In the genomic region with DNA sequence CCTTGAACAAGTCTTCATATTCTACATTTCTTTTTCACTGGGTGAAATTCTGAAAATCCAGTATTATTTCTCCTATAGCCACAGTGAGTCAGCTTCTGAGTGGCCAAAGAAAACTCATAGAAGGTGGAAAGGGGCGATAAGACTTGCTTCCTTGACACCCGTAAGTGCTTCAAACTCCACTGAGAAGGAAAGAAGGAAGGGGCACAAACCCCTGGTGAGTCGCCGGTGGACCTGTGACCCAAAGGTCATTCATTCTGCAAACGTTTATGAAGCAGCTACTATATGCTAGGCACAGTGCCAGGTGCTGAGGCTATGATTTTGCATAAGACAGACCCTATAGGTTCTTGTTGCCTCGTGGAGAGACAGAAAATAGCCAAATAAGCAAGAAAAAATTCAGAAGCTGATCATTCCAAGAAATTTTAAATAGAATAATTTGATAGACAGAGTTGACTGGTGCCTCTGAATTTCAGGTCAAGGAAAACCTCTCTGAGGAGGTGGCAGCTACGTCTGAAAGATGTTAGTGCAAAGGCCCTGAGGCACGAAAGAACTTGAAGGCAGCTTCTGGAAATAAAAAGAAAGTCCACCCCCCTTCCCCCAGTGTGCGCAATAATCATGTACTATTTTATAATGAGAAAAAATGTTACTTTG, we compare ENCODE assay signal across 1 cellular context.
A peak's percentile ranks its signal among the peaks of the same experiment; 100 is the strongest.
TF ChIP-seq lines count a peak whose summit lies in the region.

No MANE protein-coding gene starts in this region.

TF ChIP-seq in K562, 482 proteins besides CTCF, POLR2A, EP300 and RAD21 (continued from another document and continues in another):
- TF ChIP-seq, protein P1, sequence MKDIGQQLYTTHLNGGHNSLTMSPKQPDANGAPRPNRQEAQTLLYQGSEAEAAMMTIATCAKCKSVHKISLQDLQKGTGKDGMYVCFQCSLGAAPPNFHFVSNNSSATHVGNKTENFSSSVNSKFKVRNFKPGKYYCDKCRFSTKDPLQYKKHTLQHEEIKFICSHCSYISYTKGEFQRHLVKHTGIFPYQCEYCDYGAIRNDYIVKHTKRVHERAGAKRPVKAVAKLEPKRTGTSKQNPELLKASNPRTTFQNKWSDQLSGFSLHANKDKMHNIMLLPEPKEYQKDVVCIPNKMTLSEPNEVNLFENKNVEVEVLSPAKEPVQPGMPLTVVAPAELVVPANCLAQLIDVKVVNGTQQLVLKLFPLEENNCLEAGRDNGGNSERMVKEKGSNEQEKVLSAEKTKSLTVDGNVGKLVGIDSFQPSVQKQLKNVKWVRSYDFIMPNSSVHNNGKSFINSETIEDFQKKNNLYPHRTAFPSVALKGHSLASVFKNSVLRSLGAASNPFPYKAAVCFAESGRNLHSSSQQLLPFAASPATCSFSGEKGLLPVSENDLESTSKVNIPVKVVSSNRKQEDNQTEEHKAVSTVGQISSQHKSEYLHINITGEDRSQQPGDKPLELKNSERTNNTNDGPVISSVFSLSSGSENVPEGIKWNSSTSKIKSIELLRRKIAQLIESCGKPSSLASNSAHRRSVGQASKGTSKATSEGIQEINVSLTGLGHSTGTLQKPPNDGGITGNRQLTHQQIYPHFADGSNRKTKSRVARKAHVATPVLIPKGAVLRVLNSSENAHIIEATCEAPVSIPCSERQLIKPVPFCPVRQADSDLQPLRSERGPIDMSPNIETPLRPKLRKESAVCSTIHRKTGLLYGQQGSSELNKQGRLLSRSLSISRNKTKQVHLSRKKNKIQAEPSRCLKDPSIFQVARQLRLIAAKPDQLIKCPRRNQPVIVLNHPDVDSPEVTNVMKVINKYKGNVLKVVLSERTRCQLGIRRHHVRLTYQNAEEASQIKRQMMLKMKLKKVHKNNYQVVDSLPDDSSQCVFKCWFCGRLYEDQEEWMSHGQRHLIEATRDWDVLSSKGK (CRISPR knock-in tag; IDR thresholded peaks at IDR 0.05): no peak
- TF ChIP-seq ZNF175 (CRISPR knock-in tag; IDR thresholded peaks at IDR 0.05; ENCODE audit: low read depth) (no peak), IRF2 (CRISPR knock-in tag; IDR thresholded peaks at IDR 0.05) (no peak), ZNF79 (CRISPR knock-in tag; IDR thresholded peaks at IDR 0.05; ENCODE audit: low read depth) (no peak), TAL1 (IDR thresholded peaks at IDR 0.05) (peak; percentile 69), YBX1 (IDR thresholded peaks at IDR 0.05) (no peak), PTTG1 (tag; IDR thresholded peaks at IDR 0.05; ENCODE audit: low read depth) (no peak), RAD51 (IDR thresholded peaks at IDR 0.05; ENCODE audit: borderline replicate concordance, low read depth) (no peak), NCOA2 (IDR thresholded peaks at IDR 0.05; ENCODE audit: partially characterized antibody in 2 of 2) (no peak), TEAD2 (tag; IDR thresholded peaks at IDR 0.05) (no peak), ZNF589 (CRISPR knock-in tag; IDR thresholded peaks at IDR 0.05; ENCODE audit: low read depth) (no peak), CBX5 (IDR thresholded peaks at IDR 0.05; ENCODE audit: borderline replicate concordance, low read depth) (no peak), ZNF133 (CRISPR knock-in tag; IDR thresholded peaks at IDR 0.05) (no peak), ZNF445 (CRISPR knock-in tag; IDR thresholded peaks at IDR 0.05; ENCODE audit: low read depth) (0 out of 2 replicates have a peak, but pooled peaks have one; percentile 24), MECOM (CRISPR knock-in tag; IDR thresholded peaks at IDR 0.05) (no peak), SPI1 (IDR thresholded peaks at IDR 0.05; ENCODE audit: borderline replicate concordance, low read depth, low read length) (peak; percentile 74; the same call in 1 of the 2 replicates), TOE1 (IDR thresholded peaks at IDR 0.05; ENCODE audit: borderline replicate concordance) (no peak), TOE1 (CRISPR knock-in tag; IDR thresholded peaks at IDR 0.05; ENCODE audit: borderline replicate concordance, low read depth) (no peak), TAF1 (IDR thresholded peaks at IDR 0.05; ENCODE audit: control insufficient read depth, extremely low read depth, insufficient read depth, low read length, severe bottlenecking) (no peak), SAFB (IDR thresholded peaks at IDR 0.05; ENCODE audit: borderline replicate concordance, low read depth, low read length) (no peak), CBX2 (IDR thresholded peaks at IDR 0.05; ENCODE audit: insufficient read depth, low read length, poor library complexity, severe bottlenecking) (no peak), NONO (IDR thresholded peaks at IDR 0.05; ENCODE audit: low read depth in 2 of 2, low read length in 1 of 2) (no peak), ZNF217 (CRISPR knock-in tag; IDR thresholded peaks at IDR 0.05) (no peak), ZZZ3 (IDR thresholded peaks at IDR 0.05) (no peak), SMAD1 (IDR thresholded peaks at IDR 0.05; ENCODE audit: low read depth, low read length, partially characterized antibody) (no peak), PHTF2 (CRISPR knock-in tag; IDR thresholded peaks at IDR 0.05) (no peak), BMI1 (IDR thresholded peaks at IDR 0.05; ENCODE audit: low read length) (no peak)
- TF ChIP-seq, protein P2, sequence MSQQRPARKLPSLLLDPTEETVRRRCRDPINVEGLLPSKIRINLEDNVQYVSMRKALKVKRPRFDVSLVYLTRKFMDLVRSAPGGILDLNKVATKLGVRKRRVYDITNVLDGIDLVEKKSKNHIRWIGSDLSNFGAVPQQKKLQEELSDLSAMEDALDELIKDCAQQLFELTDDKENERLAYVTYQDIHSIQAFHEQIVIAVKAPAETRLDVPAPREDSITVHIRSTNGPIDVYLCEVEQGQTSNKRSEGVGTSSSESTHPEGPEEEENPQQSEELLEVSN (IDR thresholded peaks at IDR 0.05; ENCODE audit: borderline replicate concordance in 1 of 2, extremely low read depth in 1 of 2, insufficient read depth in 1 of 2, insufficient read length in 1 of 2, low read depth in 1 of 2, low read length in 1 of 2, poor library complexity in 1 of 2, severe bottlenecking in 1 of 2): no peak
- TF ChIP-seq, protein P3, sequence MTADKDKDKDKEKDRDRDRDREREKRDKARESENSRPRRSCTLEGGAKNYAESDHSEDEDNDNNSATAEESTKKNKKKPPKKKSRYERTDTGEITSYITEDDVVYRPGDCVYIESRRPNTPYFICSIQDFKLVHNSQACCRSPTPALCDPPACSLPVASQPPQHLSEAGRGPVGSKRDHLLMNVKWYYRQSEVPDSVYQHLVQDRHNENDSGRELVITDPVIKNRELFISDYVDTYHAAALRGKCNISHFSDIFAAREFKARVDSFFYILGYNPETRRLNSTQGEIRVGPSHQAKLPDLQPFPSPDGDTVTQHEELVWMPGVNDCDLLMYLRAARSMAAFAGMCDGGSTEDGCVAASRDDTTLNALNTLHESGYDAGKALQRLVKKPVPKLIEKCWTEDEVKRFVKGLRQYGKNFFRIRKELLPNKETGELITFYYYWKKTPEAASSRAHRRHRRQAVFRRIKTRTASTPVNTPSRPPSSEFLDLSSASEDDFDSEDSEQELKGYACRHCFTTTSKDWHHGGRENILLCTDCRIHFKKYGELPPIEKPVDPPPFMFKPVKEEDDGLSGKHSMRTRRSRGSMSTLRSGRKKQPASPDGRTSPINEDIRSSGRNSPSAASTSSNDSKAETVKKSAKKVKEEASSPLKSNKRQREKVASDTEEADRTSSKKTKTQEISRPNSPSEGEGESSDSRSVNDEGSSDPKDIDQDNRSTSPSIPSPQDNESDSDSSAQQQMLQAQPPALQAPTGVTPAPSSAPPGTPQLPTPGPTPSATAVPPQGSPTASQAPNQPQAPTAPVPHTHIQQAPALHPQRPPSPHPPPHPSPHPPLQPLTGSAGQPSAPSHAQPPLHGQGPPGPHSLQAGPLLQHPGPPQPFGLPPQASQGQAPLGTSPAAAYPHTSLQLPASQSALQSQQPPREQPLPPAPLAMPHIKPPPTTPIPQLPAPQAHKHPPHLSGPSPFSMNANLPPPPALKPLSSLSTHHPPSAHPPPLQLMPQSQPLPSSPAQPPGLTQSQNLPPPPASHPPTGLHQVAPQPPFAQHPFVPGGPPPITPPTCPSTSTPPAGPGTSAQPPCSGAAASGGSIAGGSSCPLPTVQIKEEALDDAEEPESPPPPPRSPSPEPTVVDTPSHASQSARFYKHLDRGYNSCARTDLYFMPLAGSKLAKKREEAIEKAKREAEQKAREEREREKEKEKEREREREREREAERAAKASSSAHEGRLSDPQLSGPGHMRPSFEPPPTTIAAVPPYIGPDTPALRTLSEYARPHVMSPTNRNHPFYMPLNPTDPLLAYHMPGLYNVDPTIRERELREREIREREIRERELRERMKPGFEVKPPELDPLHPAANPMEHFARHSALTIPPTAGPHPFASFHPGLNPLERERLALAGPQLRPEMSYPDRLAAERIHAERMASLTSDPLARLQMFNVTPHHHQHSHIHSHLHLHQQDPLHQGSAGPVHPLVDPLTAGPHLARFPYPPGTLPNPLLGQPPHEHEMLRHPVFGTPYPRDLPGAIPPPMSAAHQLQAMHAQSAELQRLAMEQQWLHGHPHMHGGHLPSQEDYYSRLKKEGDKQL (CRISPR knock-in tag; IDR thresholded peaks at IDR 0.05; ENCODE audit: borderline replicate concordance): no peak
- TF ChIP-seq, protein P4, sequence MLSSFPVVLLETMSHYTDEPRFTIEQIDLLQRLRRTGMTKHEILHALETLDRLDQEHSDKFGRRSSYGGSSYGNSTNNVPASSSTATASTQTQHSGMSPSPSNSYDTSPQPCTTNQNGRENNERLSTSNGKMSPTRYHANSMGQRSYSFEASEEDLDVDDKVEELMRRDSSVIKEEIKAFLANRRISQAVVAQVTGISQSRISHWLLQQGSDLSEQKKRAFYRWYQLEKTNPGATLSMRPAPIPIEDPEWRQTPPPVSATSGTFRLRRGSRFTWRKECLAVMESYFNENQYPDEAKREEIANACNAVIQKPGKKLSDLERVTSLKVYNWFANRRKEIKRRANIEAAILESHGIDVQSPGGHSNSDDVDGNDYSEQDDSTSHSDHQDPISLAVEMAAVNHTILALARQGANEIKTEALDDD (IDR thresholded peaks at IDR 0.05): no peak
- TF ChIP-seq, protein P5, sequence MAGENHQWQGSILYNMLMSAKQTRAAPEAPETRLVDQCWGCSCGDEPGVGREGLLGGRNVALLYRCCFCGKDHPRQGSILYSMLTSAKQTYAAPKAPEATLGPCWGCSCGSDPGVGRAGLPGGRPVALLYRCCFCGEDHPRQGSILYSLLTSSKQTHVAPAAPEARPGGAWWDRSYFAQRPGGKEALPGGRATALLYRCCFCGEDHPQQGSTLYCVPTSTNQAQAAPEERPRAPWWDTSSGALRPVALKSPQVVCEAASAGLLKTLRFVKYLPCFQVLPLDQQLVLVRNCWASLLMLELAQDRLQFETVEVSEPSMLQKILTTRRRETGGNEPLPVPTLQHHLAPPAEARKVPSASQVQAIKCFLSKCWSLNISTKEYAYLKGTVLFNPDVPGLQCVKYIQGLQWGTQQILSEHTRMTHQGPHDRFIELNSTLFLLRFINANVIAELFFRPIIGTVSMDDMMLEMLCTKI (IDR thresholded peaks at IDR 0.05; ENCODE audit: partially characterized antibody): no peak
- TF ChIP-seq, protein P6, sequence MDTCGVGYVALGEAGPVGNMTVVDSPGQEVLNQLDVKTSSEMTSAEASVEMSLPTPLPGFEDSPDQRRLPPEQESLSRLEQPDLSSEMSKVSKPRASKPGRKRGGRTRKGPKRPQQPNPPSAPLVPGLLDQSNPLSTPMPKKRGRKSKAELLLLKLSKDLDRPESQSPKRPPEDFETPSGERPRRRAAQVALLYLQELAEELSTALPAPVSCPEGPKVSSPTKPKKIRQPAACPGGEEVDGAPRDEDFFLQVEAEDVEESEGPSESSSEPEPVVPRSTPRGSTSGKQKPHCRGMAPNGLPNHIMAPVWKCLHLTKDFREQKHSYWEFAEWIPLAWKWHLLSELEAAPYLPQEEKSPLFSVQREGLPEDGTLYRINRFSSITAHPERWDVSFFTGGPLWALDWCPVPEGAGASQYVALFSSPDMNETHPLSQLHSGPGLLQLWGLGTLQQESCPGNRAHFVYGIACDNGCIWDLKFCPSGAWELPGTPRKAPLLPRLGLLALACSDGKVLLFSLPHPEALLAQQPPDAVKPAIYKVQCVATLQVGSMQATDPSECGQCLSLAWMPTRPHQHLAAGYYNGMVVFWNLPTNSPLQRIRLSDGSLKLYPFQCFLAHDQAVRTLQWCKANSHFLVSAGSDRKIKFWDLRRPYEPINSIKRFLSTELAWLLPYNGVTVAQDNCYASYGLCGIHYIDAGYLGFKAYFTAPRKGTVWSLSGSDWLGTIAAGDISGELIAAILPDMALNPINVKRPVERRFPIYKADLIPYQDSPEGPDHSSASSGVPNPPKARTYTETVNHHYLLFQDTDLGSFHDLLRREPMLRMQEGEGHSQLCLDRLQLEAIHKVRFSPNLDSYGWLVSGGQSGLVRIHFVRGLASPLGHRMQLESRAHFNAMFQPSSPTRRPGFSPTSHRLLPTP (IDR thresholded peaks at IDR 0.05; ENCODE audit: borderline replicate concordance, extremely low read depth, insufficient read length): no peak
- TF ChIP-seq, protein P7, sequence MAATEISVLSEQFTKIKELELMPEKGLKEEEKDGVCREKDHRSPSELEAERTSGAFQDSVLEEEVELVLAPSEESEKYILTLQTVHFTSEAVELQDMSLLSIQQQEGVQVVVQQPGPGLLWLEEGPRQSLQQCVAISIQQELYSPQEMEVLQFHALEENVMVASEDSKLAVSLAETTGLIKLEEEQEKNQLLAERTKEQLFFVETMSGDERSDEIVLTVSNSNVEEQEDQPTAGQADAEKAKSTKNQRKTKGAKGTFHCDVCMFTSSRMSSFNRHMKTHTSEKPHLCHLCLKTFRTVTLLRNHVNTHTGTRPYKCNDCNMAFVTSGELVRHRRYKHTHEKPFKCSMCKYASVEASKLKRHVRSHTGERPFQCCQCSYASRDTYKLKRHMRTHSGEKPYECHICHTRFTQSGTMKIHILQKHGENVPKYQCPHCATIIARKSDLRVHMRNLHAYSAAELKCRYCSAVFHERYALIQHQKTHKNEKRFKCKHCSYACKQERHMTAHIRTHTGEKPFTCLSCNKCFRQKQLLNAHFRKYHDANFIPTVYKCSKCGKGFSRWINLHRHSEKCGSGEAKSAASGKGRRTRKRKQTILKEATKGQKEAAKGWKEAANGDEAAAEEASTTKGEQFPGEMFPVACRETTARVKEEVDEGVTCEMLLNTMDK (IDR thresholded peaks at IDR 0.05; ENCODE audit: borderline replicate concordance, insufficient read depth, low read depth, low read length, poor library complexity, severe bottlenecking): no peak
- TF ChIP-seq, protein P8, sequence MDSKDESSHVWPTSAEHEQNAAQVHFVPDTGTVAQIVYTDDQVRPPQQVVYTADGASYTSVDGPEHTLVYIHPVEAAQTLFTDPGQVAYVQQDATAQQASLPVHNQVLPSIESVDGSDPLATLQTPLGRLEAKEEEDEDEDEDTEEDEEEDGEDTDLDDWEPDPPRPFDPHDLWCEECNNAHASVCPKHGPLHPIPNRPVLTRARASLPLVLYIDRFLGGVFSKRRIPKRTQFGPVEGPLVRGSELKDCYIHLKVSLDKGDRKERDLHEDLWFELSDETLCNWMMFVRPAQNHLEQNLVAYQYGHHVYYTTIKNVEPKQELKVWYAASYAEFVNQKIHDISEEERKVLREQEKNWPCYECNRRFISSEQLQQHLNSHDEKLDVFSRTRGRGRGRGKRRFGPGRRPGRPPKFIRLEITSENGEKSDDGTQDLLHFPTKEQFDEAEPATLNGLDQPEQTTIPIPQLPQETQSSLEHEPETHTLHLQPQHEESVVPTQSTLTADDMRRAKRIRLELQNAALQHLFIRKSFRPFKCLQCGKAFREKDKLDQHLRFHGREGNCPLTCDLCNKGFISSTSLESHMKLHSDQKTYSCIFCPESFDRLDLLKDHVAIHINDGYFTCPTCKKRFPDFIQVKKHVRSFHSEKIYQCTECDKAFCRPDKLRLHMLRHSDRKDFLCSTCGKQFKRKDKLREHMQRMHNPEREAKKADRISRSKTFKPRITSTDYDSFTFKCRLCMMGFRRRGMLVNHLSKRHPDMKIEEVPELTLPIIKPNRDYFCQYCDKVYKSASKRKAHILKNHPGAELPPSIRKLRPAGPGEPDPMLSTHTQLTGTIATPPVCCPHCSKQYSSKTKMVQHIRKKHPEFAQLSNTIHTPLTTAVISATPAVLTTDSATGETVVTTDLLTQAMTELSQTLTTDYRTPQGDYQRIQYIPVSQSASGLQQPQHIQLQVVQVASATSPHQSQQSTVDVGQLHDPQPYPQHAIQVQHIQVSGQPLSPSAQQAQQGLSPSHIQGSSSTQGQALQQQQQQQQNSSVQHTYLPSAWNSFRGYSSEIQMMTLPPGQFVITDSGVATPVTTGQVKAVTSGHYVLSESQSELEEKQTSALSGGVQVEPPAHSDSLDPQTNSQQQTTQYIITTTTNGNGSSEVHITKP (IDR thresholded peaks at IDR 0.05; ENCODE audit: partially characterized antibody): no peak
